Comparison of ENCODE assay signal across 16 cellular contexts in genomic region chr5:50302815-50303490, GRCh38.
A peak's percentile ranks its signal among the peaks of the same experiment; 100 is the strongest.
DNase-seq lines count a peak whose midpoint lies in the region; ATAC-seq and TF ChIP-seq lines count a peak whose summit lies in the region.
"Had no signal": no experiment of that assay in that cellular context is flagged by ENCODE, and none has a peak within 500 bp of the region (broad histone marks: within the 10 kb centered on the region; RNA-seq: fewer than 3 reads in every experiment).

No MANE protein-coding gene starts in this region.

- WGBS in SK-N-SH (ENCODE audit: low lambda C conversion rate), result 0% methylated on average over 3 of the region's 3 CpGs
- 78 to 81% methylated on average over 3 of the region's 3 CpGs for WGBS in heart right ventricle, 2 donors

- TF ChIP-seq RAD21 in SK-N-SH (IDR thresholded peaks at IDR 0.05; ENCODE audit: low read length), result no peak

- no peaks in the 10 kb centered on the region for H3K4me1 ChIP-seq in SK-N-SH (ENCODE audit: control insufficient read depth in 1 of 2, insufficient read depth in 2 of 2, low read depth in 1 of 2, low read length in 1 of 2)
- no peaks in the 10 kb centered on the region for H3K4me1 ChIP-seq in iPS-20b (ENCODE audit: insufficient read depth, low read length)
- H3K4me1 ChIP-seq in heart right ventricle, result no peaks in the 10 kb centered on the region
- no peaks in the 10 kb centered on the region for H3K4me1 ChIP-seq in vagina
- H3K4me1 ChIP-seq: psoas muscle had no signal

- intact Hi-C loops in heart right ventricle (cut with DNase I) (no loop called here), vagina (cut with DNase I) (no loop called here)

- TF ChIP-seq EP300 in SK-N-SH (IDR thresholded peaks at IDR 0.05; ENCODE audit: borderline replicate concordance in 1 of 2, low read depth in 1 of 2, low read length in 1 of 2), result no peak

- peak; percentile 40 for DNase-seq in AG08395 (ENCODE audit: low spot score)
- DNase-seq in HPDE6-E6E7 (ENCODE audit: extremely low spot score), result peak; percentile 53
- DNase-seq in SK-N-SH, result no peak
- no peak for DNase-seq in AML-193 (lab: John Stamatoyannopoulos, UW)
- no peak for DNase-seq in heart right ventricle
- DNase-seq in vagina (ENCODE audit: extremely low spot score in 2 of 2), result no peak
- no peak for DNase-seq in cerebellar cortex (ENCODE audit: low spot score)
- DNase-seq: activated CD4-positive, alpha-beta T cell treated with anti-CD3 and anti-CD28 coated beads for 36 hours; anterior cingulate cortex; dermis blood vessel endothelial cell; immature natural killer cell; MM.1S; NCI-H2171; psoas muscle; T-helper 17 cell had no signal

- no peaks in the 10 kb centered on the region for H3K9me2 ChIP-seq in SK-N-SH

- H3K4me3 ChIP-seq in SK-N-SH (ENCODE audit: low read depth in 2 of 2, low read length in 1 of 2), result no peak overlapping the region; a peak in 1 of 4 replicates
- peak overlapping the region; percentile 33; the same call in 1 of the 2 replicates for H3K4me3 ChIP-seq in iPS-20b (ENCODE audit: low read length)
- no peak overlapping the region for H3K4me3 ChIP-seq in heart right ventricle
- H3K4me3 ChIP-seq in vagina, result no peak overlapping the region
- H3K4me3 ChIP-seq: psoas muscle had no signal

- POLR2A ChIA-PET in SK-N-SH (lab: Yijun Ruan, JAX), result no interaction called here

- no peaks in the 10 kb centered on the region; the same call in 1 of the 2 replicates for H3K9me3 ChIP-seq in SK-N-SH
- peaks cover 72% of the 10 kb centered on the region for H3K9me3 ChIP-seq in iPS-20b (ENCODE audit: insufficient read depth, low read depth, low read length)
- H3K9me3 ChIP-seq in heart right ventricle, result peaks cover 0 to 12% (median 0%) of the 10 kb centered on the region in 11 donors
- H3K9me3 ChIP-seq in vagina, result no peaks in the 10 kb centered on the region
- H3K9me3 ChIP-seq: psoas muscle had no signal

- no peaks in the 10 kb centered on the region for H4K20me1 ChIP-seq in SK-N-SH (ENCODE audit: insufficient read depth)

- peaks cover 18% of the 10 kb centered on the region for H3F3A ChIP-seq in SK-N-SH (replicated peaks; ENCODE audit: insufficient read depth)

- CTCF ChIA-PET in SK-N-SH (lab: Yijun Ruan, JAX), result interaction anchor here (1.0 kb wide), 1 partner anchor 23 kb away, joined by 4 read pairs; no protein-coding TSS in a partner anchor

- H3K4me2 ChIP-seq in SK-N-SH, result peak overlapping the region; percentile 48

- H3K27ac ChIP-seq in SK-N-SH (ENCODE audit: low read depth in 2 of 2, low read length in 1 of 2) (peak overlapping the region in 1 of 2 experiments; percentile 76; a peak in 2 of 4 replicates), iPS-20b (ENCODE audit: low read length) (no peak overlapping the region), heart right ventricle (no peak overlapping the region), vagina (no peak overlapping the region)
- H3K27ac ChIP-seq: psoas muscle had no signal

- no peak for TF ChIP-seq CTCF in SK-N-SH (IDR thresholded peaks at IDR 0.05)
- no peak for TF ChIP-seq CTCF in heart right ventricle (IDR thresholded peaks at IDR 0.05)
- no peak for TF ChIP-seq CTCF in vagina (IDR thresholded peaks at IDR 0.05)

- H2AFZ ChIP-seq in SK-N-SH (ENCODE audit: low read depth), result peak overlapping the region; percentile 58; the same call in 1 of the 2 replicates

- H3K36me3 ChIP-seq in SK-N-SH (replicated peaks in 1 of 2; ENCODE audit: control insufficient read depth in 1 of 2, insufficient read depth in 2 of 2, low read length in 1 of 2) (no peaks in the 10 kb centered on the region), iPS-20b (ENCODE audit: insufficient read depth, low read depth, low read length) (no peaks in the 10 kb centered on the region), heart right ventricle (no peaks in the 10 kb centered on the region), vagina (no peaks in the 10 kb centered on the region)

- no peak for ATAC-seq in heart right ventricle
- ATAC-seq: activated CD4-positive, alpha-beta T cell treated with anti-CD3 and anti-CD28 coated beads for 36 hours; psoas muscle; T-helper 17 cell had no signal

- H3K79me2 ChIP-seq in SK-N-SH (ENCODE audit: insufficient read depth), result no peaks in the 10 kb centered on the region

- no peak for TF ChIP-seq POLR2A in vagina (IDR thresholded peaks at IDR 0.05)

- H3K9ac ChIP-seq in SK-N-SH (peak overlapping the region; percentile 25; the same call in 1 of the 2 replicates), iPS-20b (ENCODE audit: low read depth, low read length) (no peak overlapping the region)

- H3K27me3 ChIP-seq in SK-N-SH (ENCODE audit: insufficient read depth) (no peaks in the 10 kb centered on the region), iPS-20b (ENCODE audit: insufficient read depth, low read length) (no peaks in the 10 kb centered on the region), heart right ventricle (no peaks in the 10 kb centered on the region), vagina (no peaks in the 10 kb centered on the region)

TF ChIP-seq in SK-N-SH, 30 proteins besides CTCF, POLR2A, EP300 and RAD21:
- TF ChIP-seq JUND (IDR thresholded peaks at IDR 0.05) (0 out of 2 replicates have a peak, but pooled peaks have one; percentile 17), YY1 (IDR thresholded peaks at IDR 0.05; ENCODE audit: low read depth) (no peak), FOSL2 (IDR thresholded peaks at IDR 0.05; ENCODE audit: borderline replicate concordance, low read depth) (peak; percentile 44; the same call in 1 of the 2 replicates), REST (IDR thresholded peaks at IDR 0.05; ENCODE audit: low read depth, low read length) (no peak), RFX5 (IDR thresholded peaks at IDR 0.05; ENCODE audit: low read length) (no peak), ELF1 (IDR thresholded peaks at IDR 0.05) (no peak)

Comparison
In these comparisons a context has a peak if more than half of its experiments do, and no peak if none do; other contexts are left out.
1. DNase-seq: peak in AG08395 (single experiment) and HPDE6-E6E7 (single experiment); none in SK-N-SH (single experiment), AML-193 (0 of 2), heart right ventricle (0 of 2), vagina (0 of 2) and cerebellar cortex (single experiment).